ENCODE assay signal across 19 cellular contexts in genomic region chr22:20589614-20590476, GRCh38.
"Had no signal": no experiment of that assay in that cellular context is flagged by ENCODE, and none has a peak within 500 bp of the region (broad histone marks: within the 10 kb centered on the region; RNA-seq: fewer than 3 reads in every experiment).

No MANE protein-coding gene starts in this region.

- H2AFZ ChIP-seq: parathyroid adenoma had no signal

- H3K4me3 Mint-ChIP-seq: activated B cell treated with CpG ODN at 0.5 μM for 24 hours; activated CD4-positive, alpha-beta memory T cell treated with anti-CD3 and anti-CD28 coated beads for 36 hours; activated naive CD8-positive, alpha-beta T cell treated with anti-CD3 and anti-CD28 coated beads for 36 hours; natural killer cell; T-helper 2 cell treated with Interferon-gamma antibody and Interleukin-4, amounts not matched to agents 5 μg/mL and 100 μg/mL, for 36 hours had no signal

- H3K9me3 ChIP-seq: neutrophil, thoracic aorta, upper lobe of left lung had no signal

- H3K79me2 ChIP-seq: parathyroid adenoma had no signal

- H3K9me3 Mint-ChIP-seq: activated B cell treated with CpG ODN at 0.5 μM for 24 hours; activated CD4-positive, alpha-beta memory T cell treated with anti-CD3 and anti-CD28 coated beads for 36 hours; activated naive CD8-positive, alpha-beta T cell treated with anti-CD3 and anti-CD28 coated beads for 36 hours; natural killer cell; T-helper 2 cell treated with Interferon-gamma antibody and Interleukin-4, amounts not matched to agents 5 μg/mL and 100 μg/mL, for 36 hours had no signal

- H3K36me3 Mint-ChIP-seq: activated naive CD8-positive, alpha-beta T cell treated with anti-CD3 and anti-CD28 coated beads for 36 hours; natural killer cell had no signal

- H3K4me1 ChIP-seq: parathyroid adenoma, upper lobe of left lung had no signal

- H3K9ac ChIP-seq: parathyroid adenoma had no signal

- H3K4me1 Mint-ChIP-seq: activated B cell treated with CpG ODN at 0.5 μM for 24 hours had no signal

- ATAC-seq: foreskin keratinocyte had no signal

- H3K27me3 ChIP-seq: foreskin keratinocyte, neutrophil, upper lobe of left lung had no signal

- H3K27ac Mint-ChIP-seq: activated B cell treated with CpG ODN at 0.5 μM for 24 hours; activated CD4-positive, alpha-beta memory T cell treated with anti-CD3 and anti-CD28 coated beads for 36 hours; activated naive CD8-positive, alpha-beta T cell treated with anti-CD3 and anti-CD28 coated beads for 36 hours; T-helper 2 cell treated with Interferon-gamma antibody and Interleukin-4, amounts not matched to agents 5 μg/mL and 100 μg/mL, for 36 hours had no signal

- H3K4me3 ChIP-seq: coronary artery, lung, thoracic aorta, upper lobe of left lung had no signal

- H3K27ac ChIP-seq: coronary artery, foreskin keratinocyte, neutrophil, parathyroid adenoma, thoracic aorta, upper lobe of left lung had no signal

- DNase-seq: activated B cell treated with CpG ODN at 0.5 μM for 24 hours; activated CD4-positive, alpha-beta memory T cell treated with anti-CD3 and anti-CD28 coated beads for 36 hours; activated CD4-positive, alpha-beta T cell treated with anti-CD3 and anti-CD28 coated beads for 4 hours; activated naive CD4-positive, alpha-beta T cell; activated naive CD8-positive, alpha-beta T cell treated with anti-CD3 and anti-CD28 coated beads for 36 hours; activated T-cell treated with anti-CD3 and anti-CD28 coated beads for 4 hours; amniotic stem cell; foreskin keratinocyte; glutamatergic neuron; hypothalamus; natural killer cell; stimulated activated CD4-positive, alpha-beta T cell treated with anti-CD3 and anti-CD28 coated beads, Interleukin-2, amount 100 ng/mL, for 24 hours; upper lobe of left lung had no signal

- H3K27me3 Mint-ChIP-seq: activated B cell treated with CpG ODN at 0.5 μM for 24 hours; activated CD4-positive, alpha-beta memory T cell treated with anti-CD3 and anti-CD28 coated beads for 36 hours; activated naive CD8-positive, alpha-beta T cell treated with anti-CD3 and anti-CD28 coated beads for 36 hours had no signal
